5 cellular contexts compared by ENCODE assay signal in genomic region chr14:62283837-62284236, GRCh38.
"Had no signal": no experiment of that assay in that cellular context is flagged by ENCODE, and none has a peak within 500 bp of the region (broad histone marks: within the 10 kb centered on the region; RNA-seq: fewer than 3 reads in every experiment).

No MANE protein-coding gene starts in this region.

- FAIRE-seq: K562 had no signal

- H3K27ac ChIP-seq: HL-60 had no signal

- ATAC-seq: K562 had no signal

- DNase-seq: IMR-90, KBM-7, KG1 had no signal

- H3K4me3 ChIP-seq: K562 had no signal
